ENCODE assay signal across 9 cellular contexts in genomic region chr1:221794079-221794670, GRCh38. TPM values are rescaled to one million over a fixed set of nuclear protein-coding genes. Genes with fewer than 3 reads are reported as not detected.
DNase-seq lines count a peak whose midpoint lies in the region; ATAC-seq and TF ChIP-seq lines count a peak whose summit lies in the region.
"Had no signal": no experiment of that assay in that cellular context is flagged by ENCODE, and none has a peak within 500 bp of the region (broad histone marks: within the 10 kb centered on the region; RNA-seq: fewer than 3 reads in every experiment).

No MANE protein-coding gene starts in this region.

- CTCF ChIA-PET in activated CD4-positive, alpha-beta T cell treated with anti-CD3 and anti-CD28 coated beads for 36 hours (lab: Charles Lee) = interaction anchor here (1.6 kb wide), 1 partner anchor 46 kb away, joined by 5 read pairs; no protein-coding TSS in a partner anchor

- no peaks in the 10 kb centered on the region for H3K36me3 Mint-ChIP-seq in activated CD4-positive, alpha-beta T cell treated with anti-CD3 and anti-CD28 coated beads for 36 hours (ENCODE audit: low read depth)
- H3K36me3 Mint-ChIP-seq in natural killer cell = no peaks in the 10 kb centered on the region

- no peaks in the 10 kb centered on the region for H3K36me3 ChIP-seq in OCI-LY1 (ENCODE audit: insufficient read depth, low read length)
- H3K36me3 ChIP-seq: SJSA1 had no signal

- ATAC-seq in activated CD4-positive, alpha-beta T cell treated with anti-CD3 and anti-CD28 coated beads for 36 hours = peak; percentile 91
- ATAC-seq in HG02588 (IDR thresholded peaks at IDR 0.05; ENCODE audit: unreplicated experiment) (peak; percentile 66), natural killer cell (peak; percentile 76 to 89 (median 82)), Right ventricle myocardium superior (ENCODE audit: poor library complexity) (no peak)

- H3K9me3 ChIP-seq in OCI-LY1 (ENCODE audit: low read length) = no peaks in the 10 kb centered on the region
- H3K9me3 ChIP-seq: SJSA1 had no signal

- intact Hi-C loops in activated CD4-positive, alpha-beta T cell treated with anti-CD3 and anti-CD28 coated beads for 36 hours (cut with DNase I, micrococcal nuclease) = loop anchor here (1.0 to 2.0 kb wide), 8 partner anchors 16 to 354 kb away; partner anchors contain the start of gene DUSP10 (in 2 of the 2)
- intact Hi-C loops in natural killer cell (cut with micrococcal nuclease) = loop anchor here (1.0 to 5.0 kb wide), 4 partner anchors 15 to 272 kb away; no protein-coding TSS in a partner anchor
- intact Hi-C loops in Right ventricle myocardium superior (cut with DNase I) = no loop called here

- no peaks in the 10 kb centered on the region for H3F3A ChIP-seq in OCI-LY1 (ENCODE audit: insufficient read depth, low read length)

- no peaks in the 10 kb centered on the region for H3K27me3 ChIP-seq in OCI-LY1 (ENCODE audit: insufficient read depth, low read length)
- H3K27me3 ChIP-seq: SJSA1 had no signal

- H3K9me2 ChIP-seq in OCI-LY1 (ENCODE audit: low read depth, low read length) = no peaks in the 10 kb centered on the region

- no peak overlapping the region for H3K4me3 Mint-ChIP-seq in activated CD4-positive, alpha-beta T cell treated with anti-CD3 and anti-CD28 coated beads for 36 hours
- peak overlapping the region; percentile 65 for H3K4me3 Mint-ChIP-seq in natural killer cell

- no peak overlapping the region for H3K27ac ChIP-seq in OCI-LY1 (ENCODE audit: low read depth, low read length, poor library complexity, severe bottlenecking)
- H3K27ac ChIP-seq: SJSA1 had no signal

- peak overlapping the region; percentile 89 for H3K27ac Mint-ChIP-seq in activated CD4-positive, alpha-beta T cell treated with anti-CD3 and anti-CD28 coated beads for 36 hours
- peak overlapping the region; percentile 88 to 90 for H3K27ac Mint-ChIP-seq in natural killer cell

- peak overlapping the region; percentile 40; the same call in 1 of the 2 replicates for H2AFZ ChIP-seq in OCI-LY1 (ENCODE audit: low read length)

- H3K4me2 ChIP-seq in OCI-LY1 (ENCODE audit: low read length) = peak overlapping the region; percentile 31; the same call in 1 of the 2 replicates

- POLR2A ChIA-PET in activated CD4-positive, alpha-beta T cell treated with anti-CD3 and anti-CD28 coated beads for 36 hours (lab: Charles Lee) = interaction anchor here (0.7 to 1.9 kb wide), 3 partner anchors 17 to 53 kb away, joined by 3 to 9 read pairs (median 4); partner anchors contain the start of gene DUSP10

- H3K79me2 ChIP-seq in OCI-LY1 (ENCODE audit: insufficient read depth, low read length) = no peaks in the 10 kb centered on the region

- H3K9ac ChIP-seq in OCI-LY1 (ENCODE audit: low read length) = no peak overlapping the region

- peak; percentile 54 for DNase-seq in activated CD4-positive, alpha-beta T cell treated with anti-CD3 and anti-CD28 coated beads for 36 hours
- DNase-seq in activated CD4-positive, alpha-beta T cell treated with anti-CD3 and anti-CD28 coated beads, Interleukin-2, amount 50 U/mL, for 1 hour = no peak
- no peak for DNase-seq in natural killer cell
- no peak for DNase-seq in cortex of kidney (lab: John Stamatoyannopoulos, UW)
- DNase-seq in NCI-H187 (lab: John Stamatoyannopoulos, UW) = no peak
- no peak for DNase-seq in Right ventricle myocardium superior

- H4K20me1 ChIP-seq in OCI-LY1 (ENCODE audit: insufficient read depth, low read length) = no peaks in the 10 kb centered on the region

- H3K9me3 Mint-ChIP-seq in activated CD4-positive, alpha-beta T cell treated with anti-CD3 and anti-CD28 coated beads for 36 hours (ENCODE audit: low read depth) = no peaks in the 10 kb centered on the region
- H3K9me3 Mint-ChIP-seq in natural killer cell = no peaks in the 10 kb centered on the region

- no peaks in the 10 kb centered on the region for H3K27me3 Mint-ChIP-seq in activated CD4-positive, alpha-beta T cell treated with anti-CD3 and anti-CD28 coated beads for 36 hours
- H3K27me3 Mint-ChIP-seq in natural killer cell (ENCODE audit: low read depth in 2 of 2) = no peaks in the 10 kb centered on the region

- no peak overlapping the region for H3K4me3 ChIP-seq in OCI-LY1 (ENCODE audit: low read depth, low read length, poor library complexity, severe bottlenecking)
- H3K4me3 ChIP-seq: SJSA1 had no signal

- peaks cover 16% of the 10 kb centered on the region for H3K4me1 ChIP-seq in OCI-LY1 (ENCODE audit: insufficient read depth, low read length, severe bottlenecking)

- H3K4me1 Mint-ChIP-seq in activated CD4-positive, alpha-beta T cell treated with anti-CD3 and anti-CD28 coated beads for 36 hours = peaks cover 34% of the 10 kb centered on the region
- peaks cover 19 to 26% of the 10 kb centered on the region in 2 donors for H3K4me1 Mint-ChIP-seq in natural killer cell

- TF ChIP-seq CTCF in OCI-LY1 (IDR thresholded peaks at IDR 0.05; ENCODE audit: low read length) (no peak), natural killer cell (IDR thresholded peaks at IDR 0.05) (no peak)

RNA-seq across cellular contexts. Expression of gene DUSP10, which starts 52.3 kb away (rescaled TPM):
- total RNA-seq in activated CD4-positive, alpha-beta T cell treated with anti-CD3 and anti-CD28 coated beads for 36 hours = 1 to 10 TPM; 7.3 to 9.2 TPM
- 100 to 1,000 TPM; 109 to 231 (median 210) TPM for total RNA-seq in natural killer cell
- 4.5 TPM for total RNA-seq in Right ventricle myocardium superior

Comparison
In these comparisons a context has a peak if more than half of its experiments do, and no peak if none do; other contexts are left out.
1. RNA of gene DUSP10, which starts 52.3 kb away (total RNA-seq): 109 to 231 TPM in natural killer cell; 7.3 to 9.2 TPM in activated CD4-positive, alpha-beta T cell treated with anti-CD3 and anti-CD28 coated beads for 36 hours and 4.5 TPM in Right ventricle myocardium superior (single experiment); every median in the first group is over 10 times any median in the second.